In genomic region chr15:41996376-41996775, GRCh38 we compare ENCODE assay signal across 32 cellular contexts. TPM values are rescaled to one million over a fixed set of nuclear protein-coding genes. Genes with fewer than 3 reads are reported as not detected.
"Had no signal": no experiment of that assay in that cellular context is flagged by ENCODE, and none has a peak within 500 bp of the region (broad histone marks: within the 10 kb centered on the region; RNA-seq: fewer than 3 reads in every experiment).

No MANE protein-coding gene starts in this region.

- H3K36me3 Mint-ChIP-seq: activated naive CD4-positive, alpha-beta T cell treated with anti-CD3 and anti-CD28 coated beads, Interleukin-2, amount 50 U/mL, for 72 hours; brain had no signal

- H3K4me1 Mint-ChIP-seq: activated CD4-positive, alpha-beta T cell treated with anti-CD3 and anti-CD28 coated beads, Interleukin-2, amount 10 ng/mL, durations not matched to agents 7 days and 5 days; brain had no signal

- H3K36me3 ChIP-seq: adrenal gland, MG63 had no signal

- H3K27ac ChIP-seq: adrenal gland had no signal

- H3K4me1 ChIP-seq: adrenal gland had no signal

- H3K27me3 ChIP-seq: adrenal gland, MG63 had no signal

- H3K9me3 Mint-ChIP-seq: activated CD4-positive, alpha-beta T cell treated with anti-CD3 and anti-CD28 coated beads, Interleukin-2, amount 10 ng/mL, durations not matched to agents 7 days and 5 days; activated naive CD4-positive, alpha-beta T cell treated with anti-CD3 and anti-CD28 coated beads for 36 hours; activated naive CD4-positive, alpha-beta T cell treated with anti-CD3 and anti-CD28 coated beads, Interleukin-2, amount 50 U/mL, for 72 hours; activated T-cell treated with anti-CD3 and anti-CD28 coated beads, Interleukin-2, amount 50 U/mL, for 4 hours; activated T-helper 1 cell treated with anti-CD3 and anti-CD28 coated beads, Interleukin-12 subunit alpha, Interleukin-12 subunit beta, Interleukin-2, Interleukin-4 antibody, amounts not matched to agents 30 ng/mL and 10 ng/mL and 1 ng/mL, durations not matched to agents 14 hours and 24 hours and 36 hours; brain had no signal

- ATAC-seq: activated naive CD4-positive, alpha-beta T cell treated with anti-CD3 and anti-CD28 coated beads, Interleukin-2, amount 50 U/mL, for 72 hours; activated T-cell treated with anti-CD3 and anti-CD28 coated beads, Interleukin-2, amount 50 U/mL, for 4 hours; Panc1; Right ventricle myocardium inferior had no signal

- H3K27ac Mint-ChIP-seq: activated CD4-positive, alpha-beta T cell treated with anti-CD3 and anti-CD28 coated beads, Interleukin-2, amount 10 ng/mL, durations not matched to agents 7 days and 5 days; activated naive CD4-positive, alpha-beta T cell treated with anti-CD3 and anti-CD28 coated beads for 36 hours; activated naive CD4-positive, alpha-beta T cell treated with anti-CD3 and anti-CD28 coated beads, Interleukin-2, amount 50 U/mL, for 72 hours; activated T-helper 1 cell treated with anti-CD3 and anti-CD28 coated beads, Interleukin-12 subunit alpha, Interleukin-12 subunit beta, Interleukin-2, Interleukin-4 antibody, amounts not matched to agents 30 ng/mL and 10 ng/mL and 1 ng/mL, durations not matched to agents 14 hours and 24 hours and 36 hours had no signal

- DNase-seq: activated CD4-positive, alpha-beta T cell treated with anti-CD3 and anti-CD28 coated beads, Interleukin-2, amount 10 ng/mL, durations not matched to agents 7 days and 5 days; activated CD4-positive, alpha-beta T cell treated with anti-CD3 and anti-CD28 coated beads, Interleukin-2, amount 50 U/mL, for 48 hours; activated CD8-positive, alpha-beta memory T cell treated with anti-CD3 and anti-CD28 coated beads, Interleukin-2, amount 50 U/mL, for 4 hours; activated gamma-delta T cell treated with Interleukin-2 at 50 U/mL for 16 hours; activated naive CD4-positive, alpha-beta T cell treated with anti-CD3 and anti-CD28 coated beads for 36 hours; activated T-cell treated with anti-CD3 and anti-CD28 coated beads for 4 hours; activated T-cell treated with anti-CD3 and anti-CD28 coated beads, Interleukin-2, amount 50 U/mL, for 4 hours; adrenal gland; Kasumi-1; KG1; MG63; NCI-H1048; NCI-H1105 treated with DMSO at 0.1 percent for 48 hours; NCI-H1436; NCI-H1694; NCI-H1930; NCI-H2081 treated with DMSO at 0.1 percent for 48 hours; NCI-H226; NCI-H446 treated with DMSO at 0.1 percent for 48 hours; NCI-H524; NCI-H69; NCI-H82; SW 1271; T-helper 1 cell; T1000 had no signal

- H3K4me3 ChIP-seq: adrenal gland, MG63 had no signal

- H3K4me3 Mint-ChIP-seq: activated CD4-positive, alpha-beta T cell treated with anti-CD3 and anti-CD28 coated beads, Interleukin-2, amount 10 ng/mL, durations not matched to agents 7 days and 5 days; activated naive CD4-positive, alpha-beta T cell treated with anti-CD3 and anti-CD28 coated beads for 36 hours; activated T-cell treated with anti-CD3 and anti-CD28 coated beads, Interleukin-2, amount 50 U/mL, for 4 hours; activated T-helper 1 cell treated with anti-CD3 and anti-CD28 coated beads, Interleukin-12 subunit alpha, Interleukin-12 subunit beta, Interleukin-2, Interleukin-4 antibody, amounts not matched to agents 30 ng/mL and 10 ng/mL and 1 ng/mL, durations not matched to agents 14 hours and 24 hours and 36 hours; brain had no signal

- H3K9me3 ChIP-seq: adrenal gland, MG63 had no signal

- H3K27me3 Mint-ChIP-seq: brain had no signal

RNA-seq across cellular contexts. Expression of gene PLA2G4E, which starts 24.5 kb away (rescaled TPM):
- total RNA-seq: activated CD4-positive, alpha-beta T cell treated with anti-CD3 and anti-CD28 coated beads, Interleukin-2, amount 10 ng/mL, durations not matched to agents 7 days and 5 days; activated naive CD4-positive, alpha-beta T cell treated with anti-CD3 and anti-CD28 coated beads for 36 hours; activated naive CD4-positive, alpha-beta T cell treated with anti-CD3 and anti-CD28 coated beads, Interleukin-2, amount 50 U/mL, for 72 hours; activated T-cell treated with anti-CD3 and anti-CD28 coated beads, Interleukin-2, amount 50 U/mL, for 4 hours; activated T-helper 1 cell treated with anti-CD3 and anti-CD28 coated beads, Interleukin-12 subunit alpha, Interleukin-12 subunit beta, Interleukin-2, Interleukin-4 antibody, amounts not matched to agents 30 ng/mL and 10 ng/mL and 1 ng/mL, durations not matched to agents 14 hours and 24 hours and 36 hours; RPMI7951; T-helper 2 cell treated with Interferon-gamma antibody and Interleukin-4, amounts not matched to agents 100 ng/mL and 5 ng/mL, for 36 hours had no signal
